14 cellular contexts compared by ENCODE assay signal in genomic region chr1:38929476-38929875, GRCh38. TPM values are rescaled to one million over a fixed set of nuclear protein-coding genes. Genes with fewer than 3 reads are reported as not detected.
DNase-seq lines count a peak whose midpoint lies in the region; ATAC-seq and TF ChIP-seq lines count a peak whose summit lies in the region.
"Had no signal": no experiment of that assay in that cellular context is flagged by ENCODE, and none has a peak within 500 bp of the region (broad histone marks: within the 10 kb centered on the region; RNA-seq: fewer than 3 reads in every experiment).

No MANE protein-coding gene starts in this region.

- intact Hi-C loops in left ventricle myocardium inferior (cut with micrococcal nuclease) (no loop called here), right cardiac atrium (cut with DNase I) (no loop called here), uterus (cut with DNase I; ENCODE audit: low total_unique reads) (no loop called here)

- H3K36me3 Mint-ChIP-seq in T-helper 17 cell (ENCODE audit: low read depth): no peaks in the 10 kb centered on the region

- H3K4me1 ChIP-seq in left ventricle myocardium inferior (no peaks in the 10 kb centered on the region), right cardiac atrium (ENCODE audit: control insufficient read depth, insufficient read depth, low read length) (no peaks in the 10 kb centered on the region), uterus (no peaks in the 10 kb centered on the region)

- WGBS in right cardiac atrium: 74% methylated on average over 6 of the region's 6 CpGs

- H3K27ac ChIP-seq in left ventricle myocardium inferior (replicated peaks) (peak overlapping the region; percentile 66), right cardiac atrium (ENCODE audit: low read length) (no peak overlapping the region), uterus (no peak overlapping the region)

- no peaks in the 10 kb centered on the region for H3K27me3 Mint-ChIP-seq in T-helper 17 cell

- TF ChIP-seq POLR2A in uterus (IDR thresholded peaks at IDR 0.05): no peak

- peak overlapping the region; percentile 8 for H3K27ac Mint-ChIP-seq in T-helper 17 cell
- H3K27ac Mint-ChIP-seq: activated B cell treated with CpG ODN at 0.5 μM for 24 hours, HFFc6 had no signal

- ATAC-seq in right cardiac atrium (no peak), T-helper 17 cell (no peak), HG03442 (IDR thresholded peaks at IDR 0.05; ENCODE audit: unreplicated experiment) (no peak)

- H3K36me3 ChIP-seq in left ventricle myocardium inferior: no peaks in the 10 kb centered on the region
- no peaks in the 10 kb centered on the region for H3K36me3 ChIP-seq in uterus

- H3K4me3 ChIP-seq in left ventricle myocardium inferior (no peak overlapping the region), right cardiac atrium (ENCODE audit: low read length) (no peak overlapping the region), uterus (no peak overlapping the region)
- H3K4me3 ChIP-seq: smooth muscle cell had no signal

- H3K27me3 ChIP-seq in left ventricle myocardium inferior (ENCODE audit: low read depth) (no peaks in the 10 kb centered on the region), right cardiac atrium (ENCODE audit: control insufficient read depth, insufficient read depth) (no peaks in the 10 kb centered on the region), uterus (no peaks in the 10 kb centered on the region)

- H3K9me3 ChIP-seq in left ventricle myocardium inferior (replicated peaks): no peaks in the 10 kb centered on the region
- no peaks in the 10 kb centered on the region for H3K9me3 ChIP-seq in right cardiac atrium (ENCODE audit: control insufficient read depth, low read length)
- H3K9me3 ChIP-seq in T-helper 17 cell (ENCODE audit: control insufficient read depth, low read length, poor library complexity, severe bottlenecking): no peaks in the 10 kb centered on the region
- H3K9me3 ChIP-seq in uterus: no peaks in the 10 kb centered on the region

- H3K4me3 Mint-ChIP-seq in T-helper 17 cell: no peak overlapping the region
- H3K4me3 Mint-ChIP-seq: activated B cell treated with CpG ODN at 0.5 μM for 24 hours, HFFc6 had no signal

- TF ChIP-seq CTCF in left ventricle myocardium inferior (IDR thresholded peaks at IDR 0.05; ENCODE audit: borderline replicate concordance): no peak
- TF ChIP-seq CTCF in uterus (IDR thresholded peaks at IDR 0.05): no peak

- DNase-seq in left ventricle myocardium inferior (no peak), right cardiac atrium (no peak), T-helper 17 cell (no peak), inferior parietal cortex (ENCODE audit: extremely low spot score) (peak; percentile 78), SIG-M5 (lab: John Stamatoyannopoulos, UW) (no peak), mesenteric fat pad (ENCODE audit: low spot score) (no peak), uterus (no peak)
- DNase-seq: activated B cell treated with CpG ODN at 0.5 μM for 24 hours; activated effector memory CD4-positive, alpha-beta T cell treated with anti-CD3 and anti-CD28 coated beads, Interleukin-2, amount 50 U/mL, for 16 hours; HFFc6 had no signal

- H3K4me1 Mint-ChIP-seq in T-helper 17 cell: no peaks in the 10 kb centered on the region
- H3K4me1 Mint-ChIP-seq: activated B cell treated with CpG ODN at 0.5 μM for 24 hours had no signal

RNA-seq across cellular contexts. Expression of gene RHBDL2, which starts 12.2 kb away (rescaled TPM):
- total RNA-seq in left ventricle myocardium inferior: not detected
- total RNA-seq in right cardiac atrium: under 1 TPM in 3 of 4 donors, not detected in 1; 0.24 to 0.39 (median 0.29) TPM
- polyA plus RNA-seq in right cardiac atrium: 0.23 TPM
- total RNA-seq in T-helper 17 cell: not detected
- 1.1 TPM for total RNA-seq in mesenteric fat pad
- total RNA-seq in uterus: 1 to 10 TPM in 1 of 4 donors, not detected in 3; 1.2 TPM
- total RNA-seq: activated B cell treated with CpG ODN at 0.5 μM for 24 hours, mononuclear cell, smooth muscle cell had no signal
- polyA plus RNA-seq: smooth muscle cell had no signal

RNA-seq across cellular contexts. Expression of gene GJA9, which starts 48.1 kb away (rescaled TPM):
- total RNA-seq in left ventricle myocardium inferior: not detected
- total RNA-seq in right cardiac atrium: not detected
- 0.07 TPM for polyA plus RNA-seq in right cardiac atrium
- total RNA-seq in T-helper 17 cell: not detected
- total RNA-seq in mesenteric fat pad: not detected
- total RNA-seq in uterus: not detected
- total RNA-seq: activated B cell treated with CpG ODN at 0.5 μM for 24 hours, dermis blood vessel endothelial cell, HFFc6, mononuclear cell, smooth muscle cell had no signal
- polyA plus RNA-seq: smooth muscle cell had no signal

RNA-seq across cellular contexts. Expression of gene MYCBP, which starts 56.3 kb away (rescaled TPM):
- total RNA-seq in left ventricle myocardium inferior (14.5 TPM), right cardiac atrium (10 to 100 TPM in 3 of 4 donors, 1 to 10 TPM in 1; 5.3 to 14.0 (median 11.4) TPM), T-helper 17 cell (1 to 10 TPM; 4.9 to 9.8 TPM), mesenteric fat pad (13.5 TPM), uterus (10 to 100 TPM; 10.7 to 38.7 (median 17.7) TPM)
- 4.9 TPM for polyA plus RNA-seq in right cardiac atrium
